In the genomic region with DNA sequence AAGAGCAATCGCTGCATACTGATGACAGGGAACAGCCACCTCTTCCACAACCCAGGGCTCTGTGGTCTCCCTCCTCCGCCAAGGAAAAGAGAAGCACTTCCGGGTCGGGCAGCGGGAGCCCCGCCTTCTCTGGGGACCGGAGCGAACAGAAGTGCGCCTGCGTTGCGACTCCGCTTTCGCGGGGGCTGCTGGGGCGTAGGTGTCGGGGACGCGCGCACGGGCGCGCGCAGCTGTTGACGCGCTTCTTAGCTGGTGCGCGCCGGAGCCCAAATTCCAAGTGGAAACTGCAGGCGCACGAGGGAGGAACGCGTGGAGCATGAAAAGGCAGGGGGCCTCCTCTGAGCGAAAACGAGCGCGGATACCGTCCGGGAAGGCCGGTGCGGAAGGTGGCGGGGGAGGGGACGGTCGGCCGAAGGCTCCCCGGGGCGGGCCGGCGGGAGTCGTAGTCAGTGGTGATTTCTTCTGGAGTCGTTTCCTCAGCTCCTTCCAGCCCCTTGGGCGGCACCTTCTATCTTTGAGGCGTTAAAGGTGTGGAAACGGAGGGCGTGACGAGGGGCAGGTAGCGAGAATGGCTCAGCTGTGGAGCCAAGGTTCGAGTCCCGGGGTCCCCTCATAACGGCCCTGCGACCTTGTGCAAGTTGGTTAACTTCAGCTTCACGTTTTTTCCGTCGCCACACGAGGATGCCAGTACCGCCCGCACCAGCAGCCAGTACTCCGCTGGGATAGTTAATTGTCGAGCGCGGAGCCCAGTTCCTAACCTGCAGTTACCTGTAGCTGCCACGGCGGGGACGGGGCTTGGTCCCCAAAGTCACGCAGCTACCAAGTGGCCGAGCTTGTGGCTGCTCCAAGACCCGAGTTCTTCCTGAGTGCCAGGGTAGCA, we compare ENCODE assay signal across 8 cellular contexts. TPM values are rescaled to one million over a fixed set of nuclear protein-coding genes. Genes with fewer than 3 reads are reported as not detected.
DNase-seq lines count a peak whose midpoint lies in the region; ATAC-seq, FAIRE-seq and TF ChIP-seq lines count a peak whose summit lies in the region.

A gene (minus strand): TSS at position 95 of the 880 bp plus-strand sequence. CDS start 78 bp downstream, at position 17.
A gene with protein sequence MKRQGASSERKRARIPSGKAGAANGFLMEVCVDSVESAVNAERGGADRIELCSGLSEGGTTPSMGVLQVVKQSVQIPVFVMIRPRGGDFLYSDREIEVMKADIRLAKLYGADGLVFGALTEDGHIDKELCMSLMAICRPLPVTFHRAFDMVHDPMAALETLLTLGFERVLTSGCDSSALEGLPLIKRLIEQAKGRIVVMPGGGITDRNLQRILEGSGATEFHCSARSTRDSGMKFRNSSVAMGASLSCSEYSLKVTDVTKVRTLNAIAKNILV (plus strand): TSS at position 202 of the 880 bp plus-strand sequence. CDS start 115 bp downstream, at position 317.

- peak within 1 kb of the TSS; percentile 97 to 99 for H3K4me3 Mint-ChIP-seq in activated T-cell treated with anti-CD3 and anti-CD28 coated beads, Interleukin-2, amount 50 U/mL, for 72 hours

- no peak for TF ChIP-seq EP300 in esophagus muscularis mucosa (IDR thresholded peaks at IDR 0.05)

- H3K27ac Mint-ChIP-seq in activated T-cell treated with anti-CD3 and anti-CD28 coated beads, Interleukin-2, amount 50 U/mL, for 72 hours = peak within 1 kb of the TSS; percentile 98

- H3K79me2 ChIP-seq in DOHH2 (ENCODE audit: control insufficient read depth, low read length) = peaks cover 66% of the 10 kb centered on the region
- H3K79me2 ChIP-seq in Karpas-422 (ENCODE audit: low read length) = peaks cover 75% of the 10 kb centered on the region

- H3K4me1 ChIP-seq in DOHH2 (ENCODE audit: control insufficient read depth, low read length) (peaks cover 19% of the 10 kb centered on the region), Karpas-422 (ENCODE audit: low read length) (peaks cover 22% of the 10 kb centered on the region), esophagus muscularis mucosa (peaks cover 23 to 42% (median 36%) of the 10 kb centered on the region in 4 donors), muscle layer of duodenum (ENCODE audit: control insufficient read depth in 1 of 2, insufficient read depth in 2 of 2, low read length in 2 of 2) (peaks cover 6 to 14% of the 10 kb centered on the region in 2 donors)

- H3K4me1 Mint-ChIP-seq in activated T-cell treated with anti-CD3 and anti-CD28 coated beads, Interleukin-2, amount 50 U/mL, for 72 hours (ENCODE audit: low read depth) = peaks cover 39% of the 10 kb centered on the region

- no peaks in the 10 kb centered on the region for H3K27me3 Mint-ChIP-seq in activated T-cell treated with anti-CD3 and anti-CD28 coated beads, Interleukin-2, amount 50 U/mL, for 72 hours (ENCODE audit: low read depth)

- 0% methylated on average over 33 of the region's 76 CpGs for WGBS in esophagus muscularis mucosa

- H3K4me3 ChIP-seq in DOHH2 (ENCODE audit: low read length) (peak within 1 kb of the TSS; percentile 91), Karpas-422 (ENCODE audit: low read length) (peak within 1 kb of the TSS; percentile 92), esophagus muscularis mucosa (peak within 1 kb of the TSS; percentile 78 to 84 (median 80)), muscle layer of duodenum (ENCODE audit: low read depth in 1 of 2, low read length in 2 of 2) (peak within 1 kb of the TSS; percentile 96 to 99)

- H3K9me3 ChIP-seq in DOHH2 (ENCODE audit: control insufficient read depth, insufficient read depth, low read length) (no peaks in the 10 kb centered on the region), Karpas-422 (ENCODE audit: low read length) (no peaks in the 10 kb centered on the region), esophagus muscularis mucosa (no peaks in the 10 kb centered on the region), muscle layer of duodenum (ENCODE audit: control insufficient read depth in 1 of 2, low read length in 2 of 2) (no peaks in the 10 kb centered on the region)

- H3K27ac ChIP-seq in DOHH2 (ENCODE audit: low read depth, low read length) (peak within 1 kb of the TSS; percentile 67), Karpas-422 (ENCODE audit: low read length) (peak within 1 kb of the TSS; percentile 41), esophagus muscularis mucosa (replicated peaks in 1 of 4) (peak within 1 kb of the TSS; percentile 87 to 96 (median 92)), muscle layer of duodenum (ENCODE audit: low read length) (peak within 1 kb of the TSS; percentile 93)

- H4K20me1 ChIP-seq in DOHH2 (ENCODE audit: control insufficient read depth, insufficient read depth, low read depth, low read length) = no peaks in the 10 kb centered on the region
- H4K20me1 ChIP-seq in Karpas-422 (ENCODE audit: insufficient read depth, low read depth, low read length) = no peaks in the 10 kb centered on the region

- H3K4me2 ChIP-seq in DOHH2 (ENCODE audit: low read length) (peak within 1 kb of the TSS; percentile 86), Karpas-422 (ENCODE audit: low read depth, low read length, poor library complexity, severe bottlenecking) (peak within 1 kb of the TSS; percentile 80)

- peak within 1 kb of the TSS; percentile 72 for H2AFZ ChIP-seq in Karpas-422 (ENCODE audit: low read length)

- DNase-seq in Karpas-422 = peak; percentile 98
- peak; percentile 93 for DNase-seq in RCC 7860 (ENCODE audit: low spot score)
- DNase-seq in activated T-cell treated with anti-CD3 and anti-CD28 coated beads, Interleukin-2, amount 50 U/mL, for 72 hours = peak; percentile 94 to 96
- peak; percentile 99 for DNase-seq in esophagus muscularis mucosa (ENCODE audit: extremely low spot score)
- DNase-seq in stimulated activated CD8-positive, alpha-beta memory T cell treated with anti-CD3 and anti-CD28 coated beads, Interleukin-7, amount 100 ng/mL, for 4 hours (ENCODE audit: low read depth in 2 of 2) = peak; percentile 91 to 92

- H3K36me3 ChIP-seq in DOHH2 (ENCODE audit: control insufficient read depth, low read length) (peaks cover 62% of the 10 kb centered on the region), Karpas-422 (ENCODE audit: insufficient read depth, low read length) (peaks cover 33% of the 10 kb centered on the region), esophagus muscularis mucosa (peaks cover 9 to 32% (median 16%) of the 10 kb centered on the region in 4 donors), muscle layer of duodenum (ENCODE audit: control insufficient read depth in 1 of 2, insufficient read depth in 2 of 2, low read length in 2 of 2) (peaks cover 11 to 12% of the 10 kb centered on the region in 2 donors)

- TF ChIP-seq CTCF in DOHH2 (IDR thresholded peaks at IDR 0.05; ENCODE audit: low read depth, low read length, poor library complexity, severe bottlenecking) (peak; percentile 64), esophagus muscularis mucosa (IDR thresholded peaks at IDR 0.05) (peak; percentile 11 to 40 (median 25))

- no peaks in the 10 kb centered on the region for H3K9me3 Mint-ChIP-seq in activated T-cell treated with anti-CD3 and anti-CD28 coated beads, Interleukin-2, amount 50 U/mL, for 72 hours

- H3K9ac ChIP-seq in Karpas-422 (ENCODE audit: low read length) = peak within 1 kb of the TSS; percentile 93

- TF ChIP-seq POLR2A in esophagus muscularis mucosa (IDR thresholded peaks at IDR 0.05; ENCODE audit: low read depth) = peak; percentile 86

- peak; percentile 82 for FAIRE-seq in RCC 7860 (lab: Jason Lieb, UNC)

- intact Hi-C loops in esophagus muscularis mucosa (cut with DNase I) = loop anchor here (5.0 kb wide), 2 partner anchors 110 to 555 kb away; a partner anchor contains a TSS

- peaks cover 9 to 26% of the 10 kb centered on the region in 2 donors for H3K36me3 Mint-ChIP-seq in activated T-cell treated with anti-CD3 and anti-CD28 coated beads, Interleukin-2, amount 50 U/mL, for 72 hours (ENCODE audit: insufficient read depth in 2 of 2)

- peak; percentile 82 for ATAC-seq in GM21825 (IDR thresholded peaks at IDR 0.05; ENCODE audit: unreplicated experiment)
- peak; percentile 94 for ATAC-seq in activated T-cell treated with anti-CD3 and anti-CD28 coated beads, Interleukin-2, amount 50 U/mL, for 72 hours (replicated peaks in 1 of 2)

- H3K27me3 ChIP-seq in DOHH2 (ENCODE audit: control insufficient read depth, low read length) = no peaks in the 10 kb centered on the region
- no peaks in the 10 kb centered on the region for H3K27me3 ChIP-seq in Karpas-422 (ENCODE audit: low read length)
- no peaks in the 10 kb centered on the region for H3K27me3 ChIP-seq in esophagus muscularis mucosa
- no peaks in the 10 kb centered on the region for H3K27me3 ChIP-seq in muscle layer of duodenum (ENCODE audit: low read depth, low read length)

- no peaks in the 10 kb centered on the region for H3K9me2 ChIP-seq in DOHH2 (replicated peaks; ENCODE audit: control insufficient read depth, low read length)
- no peaks in the 10 kb centered on the region for H3K9me2 ChIP-seq in Karpas-422 (replicated peaks; ENCODE audit: insufficient read depth, low read length)

- no peaks in the 10 kb centered on the region for H3F3A ChIP-seq in DOHH2 (ENCODE audit: control insufficient read depth, insufficient read depth)

RNA-seq across cellular contexts. Expression of the first gene that starts in this region (rescaled TPM):
- 45.6 and 53.3 TPM in 2 replicates for total RNA-seq in Karpas-422 (2014; rRNA removed; shearing (Covaris generic); ENCODE audit: low replicate concordance)
- total RNA-seq in activated T-cell treated with anti-CD3 and anti-CD28 coated beads, Interleukin-2, amount 50 U/mL, for 72 hours = 10 to 100 TPM; 33.4 to 38.2 TPM
- 10 to 100 TPM; 21.0 to 30.5 (median 24.1) TPM for total RNA-seq in esophagus muscularis mucosa

RNA-seq across cellular contexts. Expression of the second gene that starts in this region (rescaled TPM):
- total RNA-seq in Karpas-422 (2014; rRNA removed; shearing (Covaris generic); ENCODE audit: low replicate concordance) = 20.1 and 22.9 TPM in 2 replicates
- total RNA-seq in activated T-cell treated with anti-CD3 and anti-CD28 coated beads, Interleukin-2, amount 50 U/mL, for 72 hours = 10 to 100 TPM; 23.8 to 29.4 TPM
- total RNA-seq in esophagus muscularis mucosa = 10 to 100 TPM; 17.6 to 28.7 (median 24.1) TPM

Comparison
In these comparisons a context has a peak if more than half of its experiments do, and no peak if none do; other contexts are left out.
1. Peak in every context shown above with its lines: DNase-seq, ATAC-seq, H3K4me3 ChIP-seq and H3K27ac ChIP-seq.
2. H3K27ac ChIP-seq: peak in every context shown above with its lines; median percentile 93 in muscle layer of duodenum; 92 in esophagus muscularis mucosa; 67 in DOHH2; 41 in Karpas-422.